In the genomic region with DNA sequence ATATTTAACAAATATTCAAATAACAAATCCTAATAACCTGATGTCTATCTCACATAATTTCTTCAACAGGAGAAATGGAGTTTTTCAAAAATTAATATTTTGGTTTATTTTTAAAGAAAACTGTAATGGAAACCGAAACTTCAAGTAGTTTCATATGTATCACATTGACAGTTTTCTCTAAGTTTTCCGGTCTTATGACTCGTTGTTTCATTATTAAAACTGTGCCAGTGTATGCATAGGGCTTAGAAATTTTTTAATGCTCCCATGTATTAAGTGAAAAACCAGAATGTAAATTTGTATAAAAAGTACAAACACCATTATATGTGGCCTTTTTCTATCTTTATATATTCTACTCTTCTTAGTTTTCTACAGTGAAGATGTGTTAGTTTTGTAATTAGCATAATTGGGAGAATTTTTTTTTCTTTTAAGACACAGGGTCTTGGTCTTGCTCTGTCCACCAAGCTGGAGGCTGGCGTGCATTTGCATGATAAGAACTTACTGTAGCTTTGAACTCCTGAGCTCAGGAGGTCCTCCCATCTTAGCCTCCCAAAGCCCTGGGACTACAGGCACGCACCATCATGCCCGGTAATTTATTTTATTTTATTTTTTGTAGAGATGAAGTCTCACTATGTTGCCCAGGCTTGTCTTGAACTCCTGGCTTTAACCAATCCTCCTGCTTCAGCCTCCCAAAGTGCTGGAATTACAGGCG, we compare ENCODE assay signal across 12 cellular contexts. TPM values are rescaled to one million over a fixed set of nuclear protein-coding genes. Genes with fewer than 3 reads are reported as not detected.
A peak's percentile ranks its signal among the peaks of the same experiment; 100 is the strongest.
DNase-seq lines count a peak whose midpoint lies in the region; ATAC-seq and TF ChIP-seq lines count a peak whose summit lies in the region.
"Had no signal": no experiment of that assay in that cellular context is flagged by ENCODE, and none has a peak within 500 bp of the region (broad histone marks: within the 10 kb centered on the region; RNA-seq: fewer than 3 reads in every experiment).

No MANE protein-coding gene starts in this region.

- peaks cover 34% of the 10 kb centered on the region for H3K36me3 Mint-ChIP-seq in activated T-helper 2 cell treated with anti-CD3 and anti-CD28 coated beads, Interferon-gamma antibody, Interleukin-2, Interleukin-4, amounts not matched to agents 10 μg/mL and 5 μg/mL and 100 μg/mL, durations not matched to agents 14 hours and 24 hours and 36 hours (ENCODE audit: low read depth)

- ATAC-seq in GM18505 (IDR thresholded peaks at IDR 0.05; ENCODE audit: unreplicated experiment): peak; percentile 78
- ATAC-seq in GM19467 (IDR thresholded peaks at IDR 0.05; ENCODE audit: unreplicated experiment): peak; percentile 79
- peak; percentile 73 for ATAC-seq in HG03108 (IDR thresholded peaks at IDR 0.05; ENCODE audit: unreplicated experiment)
- ATAC-seq: body of pancreas had no signal

- peaks cover 46% of the 10 kb centered on the region for H3K4me1 Mint-ChIP-seq in activated T-helper 2 cell treated with anti-CD3 and anti-CD28 coated beads, Interferon-gamma antibody, Interleukin-2, Interleukin-4, amounts not matched to agents 10 μg/mL and 5 μg/mL and 100 μg/mL, durations not matched to agents 14 hours and 24 hours and 36 hours (ENCODE audit: low read depth)

- no peak overlapping the region for H3K4me3 Mint-ChIP-seq in activated T-helper 2 cell treated with anti-CD3 and anti-CD28 coated beads, Interferon-gamma antibody, Interleukin-2, Interleukin-4, amounts not matched to agents 10 μg/mL and 5 μg/mL and 100 μg/mL, durations not matched to agents 14 hours and 24 hours and 36 hours (ENCODE audit: low read depth)

- no peaks in the 10 kb centered on the region for H3K27me3 Mint-ChIP-seq in activated T-helper 2 cell treated with anti-CD3 and anti-CD28 coated beads, Interferon-gamma antibody, Interleukin-2, Interleukin-4, amounts not matched to agents 10 μg/mL and 5 μg/mL and 100 μg/mL, durations not matched to agents 14 hours and 24 hours and 36 hours (ENCODE audit: low read depth)

- TF ChIP-seq POLR2A in GM18505 (IDR thresholded peaks at IDR 0.05; ENCODE audit: borderline replicate concordance, extremely low read depth, insufficient read depth, insufficient read length): no peak

- intact Hi-C loops in activated T-helper 2 cell treated with anti-CD3 and anti-CD28 coated beads, Interferon-gamma antibody, Interleukin-2, Interleukin-4, amounts not matched to agents 10 μg/mL and 5 μg/mL and 100 μg/mL, durations not matched to agents 14 hours and 24 hours and 36 hours (cut with micrococcal nuclease): loop anchor here (1.0 to 10.0 kb wide), 6 partner anchors 8 to 235 kb away; no protein-coding TSS in a partner anchor

- no peak for DNase-seq in activated T-helper 2 cell treated with anti-CD3 and anti-CD28 coated beads, Interferon-gamma antibody, Interleukin-2, Interleukin-4, amounts not matched to agents 10 μg/mL and 5 μg/mL and 100 μg/mL, durations not matched to agents 14 hours and 24 hours and 36 hours (ENCODE audit: low spot score)
- DNase-seq in NCI-H187 treated with DMSO at 0.1 percent for 48 hours (lab: John Stamatoyannopoulos, UW) (no peak), activated gamma-delta T cell (lab: John Stamatoyannopoulos, UW) (no peak), nucleus accumbens (lab: John Stamatoyannopoulos, UW) (no peak), NCI-H2196 treated with DMSO at 0.1 percent for 48 hours (lab: John Stamatoyannopoulos, UW; ENCODE audit: unreplicated experiment) (no peak)
- DNase-seq: body of pancreas; head of caudate nucleus; MG63; stimulated activated naive CD4-positive, alpha-beta T cell had no signal

- H3K27ac Mint-ChIP-seq in activated T-helper 2 cell treated with anti-CD3 and anti-CD28 coated beads, Interferon-gamma antibody, Interleukin-2, Interleukin-4, amounts not matched to agents 10 μg/mL and 5 μg/mL and 100 μg/mL, durations not matched to agents 14 hours and 24 hours and 36 hours: peak overlapping the region; percentile 68

- peaks cover 18% of the 10 kb centered on the region for H3K9me3 Mint-ChIP-seq in activated T-helper 2 cell treated with anti-CD3 and anti-CD28 coated beads, Interferon-gamma antibody, Interleukin-2, Interleukin-4, amounts not matched to agents 10 μg/mL and 5 μg/mL and 100 μg/mL, durations not matched to agents 14 hours and 24 hours and 36 hours

RNA-seq across cellular contexts. Expression of gene SAMSN1, which starts 43.9 kb away (rescaled TPM):
- total RNA-seq in activated T-helper 2 cell treated with anti-CD3 and anti-CD28 coated beads, Interferon-gamma antibody, Interleukin-2, Interleukin-4, amounts not matched to agents 10 μg/mL and 5 μg/mL and 100 μg/mL, durations not matched to agents 14 hours and 24 hours and 36 hours: 73.0 and 79.0 TPM in 2 replicates
